16 cellular contexts compared by ENCODE assay signal in the genomic region with DNA sequence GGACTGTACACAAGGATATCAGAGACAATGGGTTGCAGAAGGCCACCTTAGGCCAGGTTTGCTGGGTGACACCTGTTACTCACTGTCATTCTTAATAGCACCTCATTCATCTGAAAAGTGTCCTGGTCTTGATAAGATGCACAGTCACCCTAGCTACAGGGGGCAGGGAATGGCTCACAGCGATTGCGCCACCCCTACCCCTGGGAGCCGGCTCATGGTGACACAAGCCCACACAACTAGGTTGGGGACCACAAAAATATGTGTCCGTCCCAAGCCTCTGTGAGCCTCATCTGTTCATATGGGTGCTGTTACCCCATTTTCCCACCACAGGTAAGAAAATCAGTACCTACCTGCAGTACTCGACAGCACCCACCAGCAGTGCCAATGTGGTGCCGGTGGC.
"Had no signal": no experiment of that assay in that cellular context is flagged by ENCODE, and none has a peak within 500 bp of the region (broad histone marks: within the 10 kb centered on the region; RNA-seq: fewer than 3 reads in every experiment).

No MANE protein-coding gene starts in this region.

- ATAC-seq: activated CD8-positive, alpha-beta memory T cell treated with anti-CD3 and anti-CD28 coated beads, Interleukin-2, amount 10 ng/mL, durations not matched to agents 7 days and 5 days; natural killer cell treated with Interleukin-12 subunit alpha and Interleukin-12 subunit beta and Interleukin-15 and Interleukin-18, amount 100 ng/mL, for 72 hours had no signal

- H3K27me3 ChIP-seq: esophagus muscularis mucosa, transverse colon had no signal

- H3K27ac ChIP-seq: coronary artery, skin epidermis had no signal

- DNase-seq: activated CD4-positive, alpha-beta memory T cell treated with anti-CD3 and anti-CD28 coated beads for 36 hours; activated CD4-positive, alpha-beta T cell treated with anti-CD3 and anti-CD28 coated beads for 1 hour; activated CD8-positive, alpha-beta memory T cell treated with anti-CD3 and anti-CD28 coated beads, Interleukin-2, amount 10 ng/mL, durations not matched to agents 7 days and 5 days; activated gamma-delta T cell; activated T-cell treated with anti-CD3 and anti-CD28 coated beads, Interleukin-2, amount 50 U/mL, for 24 hours; left ventricle myocardium inferior; mesendoderm; stimulated activated CD4-positive, alpha-beta T cell treated with anti-CD3 and anti-CD28 coated beads, Interleukin-15, amount 100 ng/mL, for 24 hours; stimulated activated CD4-positive, alpha-beta T cell treated with anti-CD3 and anti-CD28 coated beads, Interleukin-4, amount 100 ng/mL, for 1 hour; stimulated activated naive CD4-positive, alpha-beta T cell treated with Interleukin-2 at 50 U/mL for 16 hours; T-helper 2 cell; transverse colon had no signal

- H3K9me3 ChIP-seq: esophagus muscularis mucosa, left ventricle myocardium inferior, transverse colon had no signal

- H3K36me3 ChIP-seq: esophagus muscularis mucosa, left ventricle myocardium inferior, transverse colon had no signal

- H3K4me3 ChIP-seq: coronary artery, esophagus muscularis mucosa, left ventricle myocardium inferior, skin epidermis, transverse colon had no signal
